1 cellular context compared by ENCODE assay signal in the genomic region with DNA sequence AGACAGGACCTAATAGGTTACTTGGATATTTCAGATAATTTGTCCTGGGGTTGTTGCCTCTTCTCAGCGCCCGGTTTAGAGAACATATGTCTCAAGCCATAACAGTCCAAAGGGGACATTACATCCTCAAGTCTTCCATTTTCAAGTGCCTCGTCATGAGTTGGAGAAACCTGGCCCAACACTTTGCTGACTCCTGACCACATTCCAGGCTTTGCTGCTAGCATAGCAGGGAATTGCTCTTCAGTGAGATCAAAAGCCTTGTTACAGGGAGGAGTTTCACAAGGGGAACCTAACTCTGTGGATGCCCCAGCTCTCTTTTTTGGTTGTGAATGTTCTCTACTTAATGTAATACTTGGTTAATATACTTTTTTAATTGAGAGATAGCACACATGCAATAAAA.
TF ChIP-seq lines count a peak whose summit lies in the region.

No MANE protein-coding gene starts in this region.

TF ChIP-seq in HepG2, 621 proteins besides CTCF, POLR2A, EP300 and RAD21:
- no peak for TF ChIP-seq KDM6A (CRISPR knock-in tag; IDR thresholded peaks at IDR 0.05; ENCODE audit: low read depth)
- no peak for TF ChIP-seq ZHX2 (IDR thresholded peaks at IDR 0.05; ENCODE audit: low read depth)
- no peak for TF ChIP-seq ZHX2 (CRISPR knock-in tag; IDR thresholded peaks at IDR 0.05; ENCODE audit: borderline replicate concordance)
- TF ChIP-seq ZNF574 (CRISPR knock-in tag; IDR thresholded peaks at IDR 0.05), result no peak
- no peak for TF ChIP-seq FOXP4 (CRISPR knock-in tag; IDR thresholded peaks at IDR 0.05)
- TF ChIP-seq ZEB1 (IDR thresholded peaks at IDR 0.05; ENCODE audit: insufficient replicate concordance, low read depth), result no peak
